ENCODE assay signal across 15 cellular contexts in genomic region chr1:66403031-66403731, GRCh38.
DNase-seq lines count a peak whose midpoint lies in the region; ATAC-seq and TF ChIP-seq lines count a peak whose summit lies in the region.
"Had no signal": no experiment of that assay in that cellular context is flagged by ENCODE, and none has a peak within 500 bp of the region (broad histone marks: within the 10 kb centered on the region; RNA-seq: fewer than 3 reads in every experiment).

No MANE protein-coding gene starts in this region.

- H3K4me3 ChIP-seq in WERI-Rb-1 (ENCODE audit: low read depth, low read length) (no peak overlapping the region), right atrium auricular region (no peak overlapping the region), MG63 (no peak overlapping the region)

- H3K9me3 ChIP-seq in WERI-Rb-1 (ENCODE audit: severe bottlenecking) = no peaks in the 10 kb centered on the region
- no peaks in the 10 kb centered on the region for H3K9me3 ChIP-seq in right atrium auricular region
- H3K9me3 ChIP-seq in MG63 = no peaks in the 10 kb centered on the region

- H3K4me3 Mint-ChIP-seq in effector memory CD8-positive, alpha-beta T cell = no peak overlapping the region
- H3K4me3 Mint-ChIP-seq: central memory CD8-positive, alpha-beta T cell; naive thymus-derived CD4-positive, alpha-beta T cell; T-helper 17 cell had no signal

- no peaks in the 10 kb centered on the region for H3K27me3 Mint-ChIP-seq in effector memory CD8-positive, alpha-beta T cell
- H3K27me3 Mint-ChIP-seq: central memory CD8-positive, alpha-beta T cell; naive thymus-derived CD4-positive, alpha-beta T cell; T-helper 17 cell had no signal

- no peak for DNase-seq in Right ventricle myocardium inferior (ENCODE audit: missing footprints)
- DNase-seq in cardiac septum (ENCODE audit: low spot score) = no peak
- DNase-seq in WERI-Rb-1 = no peak
- DNase-seq in right atrium auricular region (ENCODE audit: low spot score) = no peak
- no peak for DNase-seq in AG08396 (ENCODE audit: low spot score)
- no peak for DNase-seq in NCI-H748 treated with DMSO at 0.1 percent for 48 hours (lab: John Stamatoyannopoulos, UW)
- DNase-seq in effector memory CD8-positive, alpha-beta T cell = no peak
- DNase-seq in MG63 = no peak
- DNase-seq: activated CD4-positive, alpha-beta T cell treated with anti-CD3 and anti-CD28 coated beads, Interleukin-2, amount 50 U/mL, for 4 hours; activated gamma-delta T cell; naive thymus-derived CD4-positive, alpha-beta T cell; NCI-H1436; small intestine; T-helper 17 cell had no signal

- TF ChIP-seq CTCF in WERI-Rb-1 (IDR thresholded peaks at IDR 0.05; ENCODE audit: low read depth, low read length) (peak; percentile 15; the same call in 1 of the 2 replicates), right atrium auricular region (IDR thresholded peaks at IDR 0.05) (no peak)

- H3K27me3 ChIP-seq in WERI-Rb-1 (ENCODE audit: insufficient read depth, low read depth, severe bottlenecking) = no peaks in the 10 kb centered on the region
- H3K27me3 ChIP-seq in right atrium auricular region = no peaks in the 10 kb centered on the region
- no peaks in the 10 kb centered on the region for H3K27me3 ChIP-seq in MG63

- intact Hi-C loops in Right ventricle myocardium inferior (cut with DNase I) = loop anchor here (2.0 kb wide), 1 partner anchor 132 kb away; no protein-coding TSS in a partner anchor
- intact Hi-C loops in cardiac septum (cut with DNase I) = loop anchor here (5.0 kb wide), 2 partner anchors 34 to 36 kb away; no protein-coding TSS in a partner anchor

- peak overlapping the region; percentile 63 for H3K27ac ChIP-seq in WERI-Rb-1
- H3K27ac ChIP-seq in right atrium auricular region = peak overlapping the region; percentile 13 to 57

- H3K36me3 Mint-ChIP-seq in effector memory CD8-positive, alpha-beta T cell (ENCODE audit: insufficient read depth) = no peaks in the 10 kb centered on the region

- H3K4me1 ChIP-seq in right atrium auricular region = peaks cover 0 to 22% of the 10 kb centered on the region in 2 donors

- H3K27ac Mint-ChIP-seq in effector memory CD8-positive, alpha-beta T cell = peak overlapping the region in 1 of 2 donors; percentile 29
- H3K27ac Mint-ChIP-seq: T-helper 17 cell had no signal

- ATAC-seq in Right ventricle myocardium inferior = peak; percentile 62
- no peak for ATAC-seq in effector memory CD8-positive, alpha-beta T cell (replicated peaks)
- ATAC-seq: naive thymus-derived CD4-positive, alpha-beta T cell had no signal

- peaks cover 2 to 7% of the 10 kb centered on the region in 2 donors for H3K4me1 Mint-ChIP-seq in effector memory CD8-positive, alpha-beta T cell (ENCODE audit: low read depth in 2 of 2)

- no peaks in the 10 kb centered on the region for H3K36me3 ChIP-seq in WERI-Rb-1
- H3K36me3 ChIP-seq in right atrium auricular region = no peaks in the 10 kb centered on the region
- H3K36me3 ChIP-seq in MG63 = no peaks in the 10 kb centered on the region

- H3K9me3 Mint-ChIP-seq in effector memory CD8-positive, alpha-beta T cell = peaks cover 0 to under 1% of the 10 kb centered on the region in 2 donors
- H3K9me3 Mint-ChIP-seq: central memory CD8-positive, alpha-beta T cell had no signal
